17 cellular contexts compared by ENCODE assay signal in the genomic region with DNA sequence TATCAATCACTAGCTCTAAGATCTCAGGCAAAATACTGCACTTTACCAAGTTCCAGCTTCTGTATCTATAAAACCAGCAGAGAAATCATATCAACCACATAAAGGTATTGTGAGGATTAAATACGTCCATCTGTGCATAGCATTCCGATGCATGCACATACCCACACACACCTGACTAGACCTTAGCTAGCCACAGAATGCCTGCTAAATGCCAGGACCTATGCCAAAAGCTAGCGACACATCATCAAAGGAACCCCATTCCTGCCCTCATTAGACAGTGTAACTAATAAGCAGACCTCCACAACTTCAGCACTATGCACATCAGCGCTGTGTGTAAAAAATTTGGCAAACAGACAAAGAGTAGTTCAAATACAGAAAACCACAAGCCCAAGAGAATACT.
DNase-seq lines count a peak whose midpoint lies in the region; ATAC-seq and TF ChIP-seq lines count a peak whose summit lies in the region.
"Had no signal": no experiment of that assay in that cellular context is flagged by ENCODE, and none has a peak within 500 bp of the region (broad histone marks: within the 10 kb centered on the region; RNA-seq: fewer than 3 reads in every experiment).

No MANE protein-coding gene starts in this region.

- peak overlapping the region in 2 of 3 experiments; percentile 2 to 59 for H3K27ac Mint-ChIP-seq in nephron
- no peak overlapping the region for H3K27ac Mint-ChIP-seq in stimulated activated memory B cell treated with anti-CD40 and anti-IgM and Interleukin-4, amounts not matched to agents 10 μg/mL and 1 μg/mL and 100 μg/mL, for 72 hours
- H3K27ac Mint-ChIP-seq: B cell; CD4-positive, alpha-beta T cell; CD8-positive, alpha-beta T cell had no signal

- in situ Hi-C loops in G401 (cut with HindIII; ENCODE audit: low sequenced_read_pairs): no loop called here

- peak; percentile 55 for DNase-seq in SW480 (ENCODE audit: low spot score)
- DNase-seq in astrocyte of the hippocampus (ENCODE audit: low read depth, low spot score): peak; percentile 18
- DNase-seq in DMS79 (lab: John Stamatoyannopoulos, UW): no peak
- no peak for DNase-seq in G401 (ENCODE audit: low spot score)
- DNase-seq: AML-193; Caco-2; Calu3; CD4-positive, alpha-beta T cell; CD8-positive, alpha-beta T cell; DND-41; EL; GF-D8 had no signal

- no peaks in the 10 kb centered on the region for H3K9me3 Mint-ChIP-seq in nephron
- no peaks in the 10 kb centered on the region for H3K9me3 Mint-ChIP-seq in stimulated activated memory B cell treated with anti-CD40 and anti-IgM and Interleukin-4, amounts not matched to agents 10 μg/mL and 1 μg/mL and 100 μg/mL, for 72 hours
- H3K9me3 Mint-ChIP-seq: CD4-positive, alpha-beta T cell; CD8-positive, alpha-beta T cell had no signal

- peak; percentile 50 for ATAC-seq in stimulated activated memory B cell treated with anti-CD40 and anti-IgM and Interleukin-4, amounts not matched to agents 10 μg/mL and 1 μg/mL and 100 μg/mL, for 72 hours
- ATAC-seq in HG03039 (IDR thresholded peaks at IDR 0.05; ENCODE audit: unreplicated experiment): no peak
- ATAC-seq: A549; CD8-positive, alpha-beta T cell had no signal

- no peak overlapping the region for H3K4me3 Mint-ChIP-seq in nephron
- no peak overlapping the region for H3K4me3 Mint-ChIP-seq in stimulated activated memory B cell treated with anti-CD40 and anti-IgM and Interleukin-4, amounts not matched to agents 10 μg/mL and 1 μg/mL and 100 μg/mL, for 72 hours
- H3K4me3 Mint-ChIP-seq: B cell; CD4-positive, alpha-beta T cell; CD8-positive, alpha-beta T cell had no signal

- no peaks in the 10 kb centered on the region for H3K27me3 Mint-ChIP-seq in nephron (ENCODE audit: low read depth)
- no peaks in the 10 kb centered on the region for H3K27me3 Mint-ChIP-seq in stimulated activated memory B cell treated with anti-CD40 and anti-IgM and Interleukin-4, amounts not matched to agents 10 μg/mL and 1 μg/mL and 100 μg/mL, for 72 hours
- H3K27me3 Mint-ChIP-seq: B cell; CD4-positive, alpha-beta T cell had no signal

- no peaks in the 10 kb centered on the region for H3K36me3 Mint-ChIP-seq in nephron (ENCODE audit: low read depth)
- H3K36me3 Mint-ChIP-seq in stimulated activated memory B cell treated with anti-CD40 and anti-IgM and Interleukin-4, amounts not matched to agents 10 μg/mL and 1 μg/mL and 100 μg/mL, for 72 hours: peaks cover 5% of the 10 kb centered on the region
- H3K36me3 Mint-ChIP-seq: CD8-positive, alpha-beta T cell had no signal

- TF ChIP-seq CTCF in nephron (IDR thresholded peaks at IDR 0.05; ENCODE audit: unreplicated experiment in 3 of 3): no peak

- H3K4me1 Mint-ChIP-seq in nephron: no peaks in the 10 kb centered on the region
- peaks cover 6% of the 10 kb centered on the region for H3K4me1 Mint-ChIP-seq in stimulated activated memory B cell treated with anti-CD40 and anti-IgM and Interleukin-4, amounts not matched to agents 10 μg/mL and 1 μg/mL and 100 μg/mL, for 72 hours
- H3K4me1 Mint-ChIP-seq: B cell had no signal

Comparison
In these comparisons a context has a peak if more than half of its experiments do, and no peak if none do; other contexts are left out.
1. DNase-seq: peak in SW480 (single experiment) and astrocyte of the hippocampus (single experiment); none in DMS79 (single experiment) and G401 (single experiment).